Comparison of ENCODE assay signal across 22 cellular contexts in the genomic region with DNA sequence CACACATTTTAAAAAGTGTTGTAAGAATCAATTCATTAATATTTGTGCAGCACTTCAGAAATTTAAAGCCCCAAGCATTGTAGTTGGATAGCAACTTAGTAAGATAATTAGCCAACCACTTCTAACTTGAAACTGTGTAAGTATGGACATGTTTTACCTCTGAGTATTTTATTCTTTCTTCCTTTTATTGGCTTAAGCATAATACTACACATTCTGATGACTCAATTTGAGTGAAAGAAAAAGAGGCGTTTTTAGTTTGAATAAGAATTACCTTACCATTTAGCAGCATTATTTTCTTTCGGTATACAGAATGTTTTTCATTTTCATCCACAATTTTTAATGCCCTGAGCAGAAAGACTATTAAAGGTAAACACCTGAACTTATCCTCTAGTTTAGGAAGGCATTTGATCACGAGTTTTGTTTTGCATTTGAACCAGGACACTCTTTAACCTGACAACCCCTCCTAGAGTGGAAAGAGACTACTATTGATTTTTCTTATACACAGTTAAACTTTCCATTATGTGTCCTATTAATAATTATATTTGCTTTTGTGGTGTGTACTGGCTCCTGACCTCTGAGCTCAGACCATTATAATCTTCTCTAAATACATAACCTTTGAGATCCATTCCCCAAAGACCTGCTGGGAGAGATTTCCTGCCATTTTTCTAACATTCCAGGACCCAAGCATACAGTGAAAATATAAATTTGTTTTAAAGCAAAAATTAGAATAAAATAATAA. TPM values are rescaled to one million over a fixed set of nuclear protein-coding genes. Genes with fewer than 3 reads are reported as not detected.
DNase-seq lines count a peak whose midpoint lies in the region; ATAC-seq, FAIRE-seq and TF ChIP-seq lines count a peak whose summit lies in the region.
"Had no signal": no experiment of that assay in that cellular context is flagged by ENCODE, and none has a peak within 500 bp of the region (broad histone marks: within the 10 kb centered on the region; RNA-seq: fewer than 3 reads in every experiment).

No MANE protein-coding gene starts in this region.

- DNase-seq in NCI-H146 (lab: John Stamatoyannopoulos, UW), result peak; percentile 43
- DNase-seq in epithelial cell of esophagus (ENCODE audit: low read depth), result peak; percentile 51
- no peak for DNase-seq in right lobe of liver
- DNase-seq in NCI-H2081 (lab: John Stamatoyannopoulos, UW), result no peak
- DNase-seq in central memory CD4-positive, alpha-beta T cell, result no peak
- DNase-seq in NCI-H82 treated with DMSO at 0.1 percent for 48 hours (lab: John Stamatoyannopoulos, UW; ENCODE audit: unreplicated experiment), result no peak
- DNase-seq: ACHN, AML-193, DMS79, Kasumi-1, MG63, NCI-H1048, NCI-H2029 treated with DMSO at 0.1 percent for 48 hours, NCI-H748 treated with DMSO at 0.1 percent for 48 hours, RPMI8226 had no signal

- H3K4me3 ChIP-seq in epithelial cell of esophagus (ENCODE audit: low read length), result no peak overlapping the region
- no peak overlapping the region for H3K4me3 ChIP-seq in right lobe of liver
- H3K4me3 ChIP-seq: MG63 had no signal

- peak; percentile 68 for FAIRE-seq in A204.1 (lab: Jason Lieb, UNC)
- FAIRE-seq: GM12892, GM18507, H54 had no signal

- ATAC-seq in right lobe of liver, result peak in 3 of 4 donors; percentile 30 to 50 (median 33)
- ATAC-seq in HG03378 (IDR thresholded peaks at IDR 0.05; ENCODE audit: unreplicated experiment), result no peak

- no peak overlapping the region for H3K27ac ChIP-seq in right lobe of liver
- H3K27ac ChIP-seq: C4-2B had no signal

- no peaks in the 10 kb centered on the region for H3K9me3 ChIP-seq in right lobe of liver
- H3K9me3 ChIP-seq: MG63 had no signal

- H3K4me1 ChIP-seq in right lobe of liver, result peaks cover 0 to 10% (median 0%) of the 10 kb centered on the region in 4 donors

- WGBS in right lobe of liver (ENCODE audit: insufficient coverage, low coverage, low lambda C conversion rate, missing lambda C conversion rate), result 53% methylated on average over 3 of the region's 3 CpGs

- intact Hi-C loops in right lobe of liver (cut with DNase I), result no loop called here

- TF ChIP-seq CTCF in epithelial cell of esophagus (IDR thresholded peaks at IDR 0.05; ENCODE audit: insufficient read depth, low read depth, low read length, missing control alignments) (no peak), right lobe of liver (IDR thresholded peaks at IDR 0.05) (no peak)

- no peak for TF ChIP-seq POLR2A in right lobe of liver (IDR thresholded peaks at IDR 0.05)

- H3K27me3 ChIP-seq in right lobe of liver, result no peaks in the 10 kb centered on the region
- H3K27me3 ChIP-seq: MG63 had no signal

- no peaks in the 10 kb centered on the region for H3K36me3 ChIP-seq in right lobe of liver
- H3K36me3 ChIP-seq: MG63 had no signal

RNA-seq across cellular contexts. Expression of a gene that starts 9.2 kb away (rescaled TPM):
- not detected for total RNA-seq in right lobe of liver
- total RNA-seq: NCI-H460 had no signal

Comparison
In these comparisons a context has a peak if more than half of its experiments do, and no peak if none do; other contexts are left out.
1. DNase-seq: peak in NCI-H146 (single experiment) and epithelial cell of esophagus (single experiment); none in right lobe of liver (0 of 3), NCI-H2081 (0 of 2), central memory CD4-positive, alpha-beta T cell (single experiment) and NCI-H82 treated with DMSO at 0.1 percent for 48 hours (single experiment).